In genomic region chr16:67562526-67562917, GRCh38 we compare ENCODE assay signal across 8 cellular contexts. TPM values are rescaled to one million over a fixed set of nuclear protein-coding genes. Genes with fewer than 3 reads are reported as not detected.
DNase-seq lines count a peak whose midpoint lies in the region; ATAC-seq and TF ChIP-seq lines count a peak whose summit lies in the region.

A gene with protein sequence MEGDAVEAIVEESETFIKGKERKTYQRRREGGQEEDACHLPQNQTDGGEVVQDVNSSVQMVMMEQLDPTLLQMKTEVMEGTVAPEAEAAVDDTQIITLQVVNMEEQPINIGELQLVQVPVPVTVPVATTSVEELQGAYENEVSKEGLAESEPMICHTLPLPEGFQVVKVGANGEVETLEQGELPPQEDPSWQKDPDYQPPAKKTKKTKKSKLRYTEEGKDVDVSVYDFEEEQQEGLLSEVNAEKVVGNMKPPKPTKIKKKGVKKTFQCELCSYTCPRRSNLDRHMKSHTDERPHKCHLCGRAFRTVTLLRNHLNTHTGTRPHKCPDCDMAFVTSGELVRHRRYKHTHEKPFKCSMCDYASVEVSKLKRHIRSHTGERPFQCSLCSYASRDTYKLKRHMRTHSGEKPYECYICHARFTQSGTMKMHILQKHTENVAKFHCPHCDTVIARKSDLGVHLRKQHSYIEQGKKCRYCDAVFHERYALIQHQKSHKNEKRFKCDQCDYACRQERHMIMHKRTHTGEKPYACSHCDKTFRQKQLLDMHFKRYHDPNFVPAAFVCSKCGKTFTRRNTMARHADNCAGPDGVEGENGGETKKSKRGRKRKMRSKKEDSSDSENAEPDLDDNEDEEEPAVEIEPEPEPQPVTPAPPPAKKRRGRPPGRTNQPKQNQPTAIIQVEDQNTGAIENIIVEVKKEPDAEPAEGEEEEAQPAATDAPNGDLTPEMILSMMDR (plus strand): TSS chr16:67562526. CDS start chr16:67610833, 48,307 bp downstream.

- TF ChIP-seq CTCF in GM06990 (IDR thresholded peaks at IDR 0.05; ENCODE audit: insufficient read depth, low read length, poor library complexity, severe bottlenecking): peak; percentile 24

- ATAC-seq in GM21786 (IDR thresholded peaks at IDR 0.05; ENCODE audit: unreplicated experiment) (peak; percentile 35), SK-N-SH treated with all-trans-retinoic acid at 6 μM for 48 hours (peak; percentile 23)

- H3K36me3 ChIP-seq in GM06990 (ENCODE audit: control insufficient read depth, insufficient read depth, low read length): no peaks in the 10 kb centered on the region; the same call in 1 of the 2 replicates
- H3K36me3 ChIP-seq in KOPT-K1 (ENCODE audit: insufficient read depth, low read length): peaks cover 20% of the 10 kb centered on the region; the same call in 1 of the 2 replicates

- no peaks in the 10 kb centered on the region for H3K9me3 ChIP-seq in KOPT-K1 (ENCODE audit: insufficient read depth, low read length, poor library complexity, severe bottlenecking)

- peak within 1 kb of the TSS; percentile 92 for H3K4me3 ChIP-seq in GM06990 (replicated peaks; ENCODE audit: low read depth, low read length)

- H3K27me3 ChIP-seq in GM06990 (replicated peaks; ENCODE audit: control insufficient read depth, insufficient read depth, low read length): no peaks in the 10 kb centered on the region

- DNase-seq in GM06990 (ENCODE audit: extremely low read depth, insufficient read length) (peak; percentile 91), hepatic stellate cell (ENCODE audit: low spot score) (peak; percentile 84), renal cortical epithelial cell (ENCODE audit: low read depth) (peak; percentile 47), 8988T (no peak)

- H3K27ac ChIP-seq in KOPT-K1 (ENCODE audit: low read depth, low read length, poor library complexity, severe bottlenecking): peak within 1 kb of the TSS; percentile 97
- peak within 1 kb of the TSS; percentile 94 for H3K27ac ChIP-seq in angular gyrus (ENCODE audit: low read depth, low read length)

TF ChIP-seq in SK-N-SH treated with all-trans-retinoic acid at 6 μM for 48 hours, 23 proteins besides CTCF, POLR2A, EP300 and RAD21:
- TF ChIP-seq PPARA (CRISPR knock-in tag; IDR thresholded peaks at IDR 0.05; ENCODE audit: borderline replicate concordance) (no peak), TSHZ2 (CRISPR knock-in tag; IDR thresholded peaks at IDR 0.05) (no peak), TCF4 (CRISPR knock-in tag; IDR thresholded peaks at IDR 0.05; ENCODE audit: borderline replicate concordance) (no peak), RARB (CRISPR knock-in tag; IDR thresholded peaks at IDR 0.05) (no peak), ZFP3 (CRISPR knock-in tag; IDR thresholded peaks at IDR 0.05) (no peak), TOX (CRISPR knock-in tag; IDR thresholded peaks at IDR 0.05; ENCODE audit: borderline replicate concordance) (no peak), BACH2 (CRISPR knock-in tag; IDR thresholded peaks at IDR 0.05; ENCODE audit: borderline replicate concordance) (no peak), GLIS3 (CRISPR knock-in tag; IDR thresholded peaks at IDR 0.05) (no peak), ZNF8 (CRISPR knock-in tag; IDR thresholded peaks at IDR 0.05) (no peak), CSRNP3 (CRISPR knock-in tag; IDR thresholded peaks at IDR 0.05) (no peak), ARNTL (CRISPR knock-in tag; IDR thresholded peaks at IDR 0.05; ENCODE audit: borderline replicate concordance, low read depth) (no peak), ESRRG (CRISPR knock-in tag; IDR thresholded peaks at IDR 0.05) (no peak), CREB5 (CRISPR knock-in tag; IDR thresholded peaks at IDR 0.05; ENCODE audit: low read depth) (no peak), OSR1 (CRISPR knock-in tag; IDR thresholded peaks at IDR 0.05) (no peak), ISL1 (CRISPR knock-in tag; IDR thresholded peaks at IDR 0.05) (no peak), CSDC2 (CRISPR knock-in tag; IDR thresholded peaks at IDR 0.05) (no peak), ZC3H10 (CRISPR knock-in tag; IDR thresholded peaks at IDR 0.05) (no peak)
- TF ChIP-seq, protein P1, sequence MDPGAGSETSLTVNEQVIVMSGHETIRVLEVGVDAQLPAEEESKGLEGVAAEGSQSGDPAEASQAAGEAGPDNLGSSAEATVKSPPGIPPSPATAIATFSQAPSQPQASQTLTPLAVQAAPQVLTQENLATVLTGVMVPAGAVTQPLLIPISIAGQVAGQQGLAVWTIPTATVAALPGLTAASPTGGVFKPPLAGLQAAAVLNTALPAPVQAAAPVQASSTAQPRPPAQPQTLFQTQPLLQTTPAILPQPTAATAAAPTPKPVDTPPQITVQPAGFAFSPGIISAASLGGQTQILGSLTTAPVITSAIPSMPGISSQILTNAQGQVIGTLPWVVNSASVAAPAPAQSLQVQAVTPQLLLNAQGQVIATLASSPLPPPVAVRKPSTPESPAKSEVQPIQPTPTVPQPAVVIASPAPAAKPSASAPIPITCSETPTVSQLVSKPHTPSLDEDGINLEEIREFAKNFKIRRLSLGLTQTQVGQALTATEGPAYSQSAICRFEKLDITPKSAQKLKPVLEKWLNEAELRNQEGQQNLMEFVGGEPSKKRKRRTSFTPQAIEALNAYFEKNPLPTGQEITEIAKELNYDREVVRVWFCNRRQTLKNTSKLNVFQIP (CRISPR knock-in tag; IDR thresholded peaks at IDR 0.05; ENCODE audit: borderline replicate concordance, low read depth): no peak
TF ChIP-seq in SK-N-SH treated with all-trans-retinoic acid at 6 μM for 48 hours: peak in this region for 0.

RNA-seq across cellular contexts. Expression of the gene that starts here (rescaled TPM):
- 14.8 and 35.6 TPM in 2 replicates for total RNA-seq in renal cortical epithelial cell
